ENCODE assay signal across 8 cellular contexts in genomic region chr10:114043532-114044250, GRCh38. TPM values are rescaled to one million over a fixed set of nuclear protein-coding genes. Genes with fewer than 3 reads are reported as not detected.
DNase-seq lines count a peak whose midpoint lies in the region; ATAC-seq and TF ChIP-seq lines count a peak whose summit lies in the region.

ADRB1 (plus strand) TSS chr10:114043866; CDS start chr10:114044133, 267 bp downstream.

- peaks cover 19% of the 10 kb centered on the region for H3K4me1 Mint-ChIP-seq in activated T-cell treated with anti-CD3 and anti-CD28 coated beads, Interleukin-2, amount 50 U/mL, for 24 hours (ENCODE audit: low read depth)
- H3K4me1 Mint-ChIP-seq in naive thymus-derived CD8-positive, alpha-beta T cell, result peaks cover 5 to 26% (median 20%) of the 10 kb centered on the region in 4 donors

- TF ChIP-seq CTCF in GM12875 (IDR thresholded peaks at IDR 0.05; ENCODE audit: borderline replicate concordance, insufficient read depth, low read depth, low read length) (no peak), foreskin fibroblast (IDR thresholded peaks at IDR 0.05; ENCODE audit: low read depth, low read length) (no peak)

- H3K36me3 ChIP-seq in urinary bladder (ENCODE audit: insufficient read depth), result no peaks in the 10 kb centered on the region

- H3K36me3 Mint-ChIP-seq in activated T-cell treated with anti-CD3 and anti-CD28 coated beads, Interleukin-2, amount 50 U/mL, for 24 hours (ENCODE audit: low read depth), result no peaks in the 10 kb centered on the region
- peaks cover 0 to 4% (median 0%) of the 10 kb centered on the region in 3 donors for H3K36me3 Mint-ChIP-seq in naive thymus-derived CD8-positive, alpha-beta T cell

- H3K27ac Mint-ChIP-seq in activated T-cell treated with anti-CD3 and anti-CD28 coated beads, Interleukin-2, amount 50 U/mL, for 24 hours, result no peak within 1 kb of the TSS
- peak within 1 kb of the TSS in 3 of 10 donors; percentile 26 to 33 (median 29) for H3K27ac Mint-ChIP-seq in naive thymus-derived CD8-positive, alpha-beta T cell

- DNase-seq in NCI-H2227 treated with DMSO at 0.1 percent for 48 hours (lab: John Stamatoyannopoulos, UW) (peak; percentile 60), foreskin fibroblast (peak; percentile 57 to 79), cortex of kidney (lab: John Stamatoyannopoulos, UW) (no peak)
- peak; percentile 45 for DNase-seq in activated T-cell treated with anti-CD3 and anti-CD28 coated beads, Interleukin-2, amount 50 U/mL, for 24 hours
- DNase-seq in naive thymus-derived CD8-positive, alpha-beta T cell, result peak in 6 of 10 donors; percentile 7 to 19 (median 14)

- ATAC-seq in HG02759 (IDR thresholded peaks at IDR 0.05; ENCODE audit: unreplicated experiment), result peak; percentile 49
- ATAC-seq in naive thymus-derived CD8-positive, alpha-beta T cell, result peak; percentile 35 to 44

- H3K9me3 Mint-ChIP-seq in activated T-cell treated with anti-CD3 and anti-CD28 coated beads, Interleukin-2, amount 50 U/mL, for 24 hours, result no peaks in the 10 kb centered on the region
- H3K9me3 Mint-ChIP-seq in naive thymus-derived CD8-positive, alpha-beta T cell, result peaks cover 0 to 2% (median 0%) of the 10 kb centered on the region in 9 donors

- peaks cover 77% of the 10 kb centered on the region for H3K27me3 Mint-ChIP-seq in activated T-cell treated with anti-CD3 and anti-CD28 coated beads, Interleukin-2, amount 50 U/mL, for 24 hours
- H3K27me3 Mint-ChIP-seq in naive thymus-derived CD8-positive, alpha-beta T cell, result peaks cover 30 to 90% (median 47%) of the 10 kb centered on the region in 5 donors

- POLR2A ChIA-PET in naive thymus-derived CD8-positive, alpha-beta T cell (lab: Charles Lee), result interaction anchor here (0.6 kb wide), 1 partner anchor 13 kb away, joined by 9 read pairs; no protein-coding TSS in a partner anchor

- no peaks in the 10 kb centered on the region for H3K4me1 ChIP-seq in urinary bladder (ENCODE audit: insufficient read depth)

- peak within 1 kb of the TSS; percentile 76 for H3K27ac ChIP-seq in urinary bladder (ENCODE audit: low read depth)

- H3K4me3 ChIP-seq in GM12875 (ENCODE audit: low read depth, low read length) (peak within 1 kb of the TSS; percentile 77), foreskin fibroblast (ENCODE audit: low read depth in 1 of 2, low read length in 2 of 2) (peak within 1 kb of the TSS; percentile 26 to 40), urinary bladder (ENCODE audit: low read depth, low read length) (peak within 1 kb of the TSS; percentile 42)

- H3K4me3 Mint-ChIP-seq in activated T-cell treated with anti-CD3 and anti-CD28 coated beads, Interleukin-2, amount 50 U/mL, for 24 hours, result peak within 1 kb of the TSS; percentile 65
- H3K4me3 Mint-ChIP-seq in naive thymus-derived CD8-positive, alpha-beta T cell, result peak within 1 kb of the TSS; percentile 65 to 86 (median 80)

- WGBS in urinary bladder, result under 1% methylated on average over 91 of the region's 91 CpGs

RNA-seq across cellular contexts. Expression of gene ADRB1, which starts in this region (rescaled TPM):
- not detected for total RNA-seq in naive thymus-derived CD8-positive, alpha-beta T cell
- polyA plus RNA-seq in naive thymus-derived CD8-positive, alpha-beta T cell, result under 1 TPM in 2 of 3 donors, not detected in 1; 0.08 to 0.12 TPM
- 1.7 TPM for total RNA-seq in urinary bladder
- polyA plus RNA-seq in urinary bladder, result 0.57 TPM

Comparison
In these comparisons a context has a peak if more than half of its experiments do, and no peak if none do; other contexts are left out.
1. Peak in DNase-seq and ATAC-seq in naive thymus-derived CD8-positive, alpha-beta T cell; RNA of the gene not detected or under 1 TPM.